Comparison of ENCODE assay signal across 8 cellular contexts in genomic region chr20:37345339-37346231, GRCh38. TPM values are rescaled to one million over a fixed set of nuclear protein-coding genes. Genes with fewer than 3 reads are reported as not detected.
DNase-seq lines count a peak whose midpoint lies in the region; ATAC-seq and TF ChIP-seq lines count a peak whose summit lies in the region.

TSS of gene SRC (plus strand) at chr20:37346140. CDS start at chr20:37384154, 38,014 bp downstream.

- H3K79me2 ChIP-seq in GM23248 (ENCODE audit: insufficient read depth) = peaks cover 43% of the 10 kb centered on the region

- H3K27me3 ChIP-seq in GM23248 (replicated peaks; ENCODE audit: insufficient read depth) = no peaks in the 10 kb centered on the region

- in situ Hi-C loops in GM23248 (cut with MboI) = no loop called here

- H3K4me3 Mint-ChIP-seq in mesothelial cell of epicardium = peak within 1 kb of the TSS; percentile 67

- H3K36me3 Mint-ChIP-seq in mesothelial cell of epicardium = peaks cover 10% of the 10 kb centered on the region

- H3K4me1 Mint-ChIP-seq in mesothelial cell of epicardium = peaks cover 28% of the 10 kb centered on the region

- H3K9me3 ChIP-seq in GM23248 (ENCODE audit: low read depth) = no peaks in the 10 kb centered on the region

- H3K27me3 Mint-ChIP-seq in mesothelial cell of epicardium (ENCODE audit: low read depth) = no peaks in the 10 kb centered on the region

- peak within 1 kb of the TSS; percentile 83 for H3K27ac Mint-ChIP-seq in mesothelial cell of epicardium

- DNase-seq in GM23248 (peak; percentile 83), NCI-H524 treated with DMSO at 0.1 percent for 48 hours (lab: John Stamatoyannopoulos, UW) (peak; percentile 12), epithelial cell of esophagus (ENCODE audit: low read depth) (peak; percentile 75), mesothelial cell of epicardium (ENCODE audit: low spot score in 2 of 2, unreplicated experiment in 2 of 2) (peak; percentile 73 to 80)
- DNase-seq in activated CD8-positive, alpha-beta memory T cell treated with anti-CD3 and anti-CD28 coated beads for 48 hours (ENCODE audit: low read depth in 2 of 3, low spot score in 2 of 3) = peak in 2 of 3 experiments; percentile 11 to 24
- peak; percentile 6 to 25 for DNase-seq in stimulated activated CD8-positive, alpha-beta memory T cell treated with anti-CD3 and anti-CD28 coated beads, Interleukin-15, amount 100 ng/mL, for 48 hours (ENCODE audit: low read depth in 2 of 2)

- no peak for ATAC-seq in GM19351 (IDR thresholded peaks at IDR 0.05; ENCODE audit: unreplicated experiment)

- no peak for TF ChIP-seq CTCF in C4-2B (conservative IDR thresholded peaks at IDR 0.05)
- no peak for TF ChIP-seq CTCF in epithelial cell of esophagus (IDR thresholded peaks at IDR 0.05; ENCODE audit: insufficient read depth, low read depth, low read length, missing control alignments)
- no peak for TF ChIP-seq CTCF in mesothelial cell of epicardium (IDR thresholded peaks at IDR 0.05; ENCODE audit: unreplicated experiment)

- H3K4me2 ChIP-seq in GM23248 (ENCODE audit: unreplicated experiment) = peak within 1 kb of the TSS; percentile 86

- H3K4me1 ChIP-seq in GM23248 (ENCODE audit: insufficient read depth) = peaks cover 24% of the 10 kb centered on the region; the same call in 1 of the 2 replicates

- H4K20me1 ChIP-seq in GM23248 (ENCODE audit: insufficient read depth) = no peaks in the 10 kb centered on the region

- peaks cover 20% of the 10 kb centered on the region; the same call in 1 of the 2 replicates for H3F3A ChIP-seq in GM23248 (ENCODE audit: insufficient read depth)

- peak within 1 kb of the TSS; percentile 87 for H3K9ac ChIP-seq in GM23248

- H3K9me3 Mint-ChIP-seq in mesothelial cell of epicardium = no peaks in the 10 kb centered on the region

- H3K36me3 ChIP-seq in GM23248 (ENCODE audit: low read depth) = no peaks in the 10 kb centered on the region

- no peaks in the 10 kb centered on the region for H3K9me2 ChIP-seq in GM23248 (ENCODE audit: insufficient read depth)

- WGBS in GM23248 (ENCODE audit: low coverage in 1 of 2, low lambda C conversion rate in 2 of 2, missing lambda C conversion rate in 2 of 2), 2 experiments = 7 to 20% methylated on average over 21 to 59 of the region's 63 CpGs

- H3K27ac ChIP-seq in C4-2B (peak within 1 kb of the TSS; percentile 67), GM23248 (peak within 1 kb of the TSS; percentile 4; the same call in 1 of the 2 replicates)

- peak within 1 kb of the TSS; percentile 79 for H3K4me3 ChIP-seq in GM23248
- H3K4me3 ChIP-seq in epithelial cell of esophagus (ENCODE audit: low read length) = peak within 1 kb of the TSS; percentile 54

- H2AFZ ChIP-seq in GM23248 = peak within 1 kb of the TSS; percentile 87

RNA-seq across cellular contexts. Expression of gene SRC, which starts in this region (rescaled TPM):
- 28.6 and 29.8 TPM in 2 replicates for total RNA-seq in GM23248 (2014; rRNA removed; shearing (Covaris generic))
- polyA plus RNA-seq in GM23248 (2016; fragmentation: Nextera tagmentation; extraction: Ambion mirVana) = 13.9 and 17.0 TPM in 2 replicates
- total RNA-seq in mesothelial cell of epicardium = 81.2 to 85.2 TPM (median 81.3 TPM) in 3 replicates

Comparison
In these comparisons a context has a peak if more than half of its experiments do, and no peak if none do; other contexts are left out.
1. DNase-seq: peak in every context shown above with its lines; median percentile 83 in GM23248; 76 in mesothelial cell of epicardium; 75 in epithelial cell of esophagus; 18 in activated CD8-positive, alpha-beta memory T cell treated with anti-CD3 and anti-CD28 coated beads for 48 hours; 16 in stimulated activated CD8-positive, alpha-beta memory T cell treated with anti-CD3 and anti-CD28 coated beads, Interleukin-15, amount 100 ng/mL, for 48 hours; 12 in NCI-H524 treated with DMSO at 0.1 percent for 48 hours.